Comparison of ENCODE assay signal across 1 cellular context in genomic region chr17:50219939-50220465, GRCh38.
A peak's percentile ranks its signal among the peaks of the same experiment; 100 is the strongest.
TF ChIP-seq lines count a peak whose summit lies in the region.

No MANE protein-coding gene starts in this region.

TF ChIP-seq in HepG2, 621 proteins besides CTCF, POLR2A, EP300 and RAD21 (continued from another document and continues in another):
- TF ChIP-seq, protein P1, sequence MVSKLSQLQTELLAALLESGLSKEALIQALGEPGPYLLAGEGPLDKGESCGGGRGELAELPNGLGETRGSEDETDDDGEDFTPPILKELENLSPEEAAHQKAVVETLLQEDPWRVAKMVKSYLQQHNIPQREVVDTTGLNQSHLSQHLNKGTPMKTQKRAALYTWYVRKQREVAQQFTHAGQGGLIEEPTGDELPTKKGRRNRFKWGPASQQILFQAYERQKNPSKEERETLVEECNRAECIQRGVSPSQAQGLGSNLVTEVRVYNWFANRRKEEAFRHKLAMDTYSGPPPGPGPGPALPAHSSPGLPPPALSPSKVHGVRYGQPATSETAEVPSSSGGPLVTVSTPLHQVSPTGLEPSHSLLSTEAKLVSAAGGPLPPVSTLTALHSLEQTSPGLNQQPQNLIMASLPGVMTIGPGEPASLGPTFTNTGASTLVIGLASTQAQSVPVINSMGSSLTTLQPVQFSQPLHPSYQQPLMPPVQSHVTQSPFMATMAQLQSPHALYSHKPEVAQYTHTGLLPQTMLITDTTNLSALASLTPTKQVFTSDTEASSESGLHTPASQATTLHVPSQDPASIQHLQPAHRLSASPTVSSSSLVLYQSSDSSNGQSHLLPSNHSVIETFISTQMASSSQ (IDR thresholded peaks at IDR 0.05; ENCODE audit: low read depth): no peak
- TF ChIP-seq, protein P1 (CRISPR knock-in tag; IDR thresholded peaks at IDR 0.05; ENCODE audit: borderline replicate concordance): no peak
- TF ChIP-seq SAP130 (CRISPR knock-in tag; IDR thresholded peaks at IDR 0.05; ENCODE audit: low read depth) (0 out of 2 replicates have a peak, but pooled peaks have one; percentile 37), TARDBP (CRISPR knock-in tag; IDR thresholded peaks at IDR 0.05) (no peak), ZNF556 (CRISPR knock-in tag; IDR thresholded peaks at IDR 0.05; ENCODE audit: borderline replicate concordance) (no peak), ARHGAP35 (CRISPR knock-in tag; IDR thresholded peaks at IDR 0.05; ENCODE audit: borderline replicate concordance) (no peak), ISL2 (CRISPR knock-in tag; IDR thresholded peaks at IDR 0.05) (no peak), ZNF335 (CRISPR knock-in tag; IDR thresholded peaks at IDR 0.05) (no peak), ZNF180 (CRISPR knock-in tag; IDR thresholded peaks at IDR 0.05; ENCODE audit: borderline replicate concordance, low read depth) (no peak), KAT2B (IDR thresholded peaks at IDR 0.05; ENCODE audit: borderline replicate concordance, low read depth, low read length) (no peak), REPIN1 (CRISPR knock-in tag; IDR thresholded peaks at IDR 0.05; ENCODE audit: borderline replicate concordance, low read depth) (no peak; the same call in 1 of the 2 replicates), PREB (CRISPR knock-in tag; IDR thresholded peaks at IDR 0.05) (no peak), ZNF577 (CRISPR knock-in tag; IDR thresholded peaks at IDR 0.05; ENCODE audit: borderline replicate concordance, low read depth) (no peak), DDIT3 (CRISPR knock-in tag; IDR thresholded peaks at IDR 0.05) (no peak), ZNF512 (CRISPR knock-in tag; IDR thresholded peaks at IDR 0.05) (no peak), GABPB1 (CRISPR knock-in tag; IDR thresholded peaks at IDR 0.05) (no peak), ZNF609 (CRISPR knock-in tag; IDR thresholded peaks at IDR 0.05; ENCODE audit: borderline replicate concordance) (no peak), MXI1 (IDR thresholded peaks at IDR 0.05; ENCODE audit: borderline replicate concordance, low read depth, low read length) (no peak), ZNF124 (CRISPR knock-in tag; IDR thresholded peaks at IDR 0.05) (no peak), ZNF543 (CRISPR knock-in tag; IDR thresholded peaks at IDR 0.05) (no peak), GTF2F1 (IDR thresholded peaks at IDR 0.05; ENCODE audit: low read length) (no peak), SP4 (CRISPR knock-in tag; IDR thresholded peaks at IDR 0.05) (no peak), ZNF530 (CRISPR knock-in tag; IDR thresholded peaks at IDR 0.05; ENCODE audit: low read depth) (no peak), NFYB (CRISPR knock-in tag; IDR thresholded peaks at IDR 0.05) (0 out of 2 replicates have a peak, but pooled peaks have one; percentile 17), ZNF207 (IDR thresholded peaks at IDR 0.05; ENCODE audit: borderline replicate concordance) (no peak), TBL1XR1 (IDR thresholded peaks at IDR 0.05; ENCODE audit: borderline replicate concordance, low read length, partially characterized antibody) (no peak), ZNF772 (CRISPR knock-in tag; IDR thresholded peaks at IDR 0.05) (no peak), ZBTB1 (CRISPR knock-in tag; IDR thresholded peaks at IDR 0.05; ENCODE audit: borderline replicate concordance) (no peak), TGIF2 (CRISPR knock-in tag; IDR thresholded peaks at IDR 0.05) (no peak), ATF7-NPFF (CRISPR knock-in tag; IDR thresholded peaks at IDR 0.05; ENCODE audit: low read depth) (no peak), ZNF432 (CRISPR knock-in tag; IDR thresholded peaks at IDR 0.05; ENCODE audit: borderline replicate concordance) (no peak), ZNF788 (CRISPR knock-in tag; IDR thresholded peaks at IDR 0.05; ENCODE audit: borderline replicate concordance) (no peak), PITX1 (CRISPR knock-in tag; IDR thresholded peaks at IDR 0.05) (peak; percentile 61; the same call in 1 of the 2 replicates), ZBTB21 (CRISPR knock-in tag; IDR thresholded peaks at IDR 0.05) (peak; percentile 39; the same call in 1 of the 2 replicates), ZNF615 (CRISPR knock-in tag; IDR thresholded peaks at IDR 0.05; ENCODE audit: borderline replicate concordance) (no peak), RBM22 (optimal IDR thresholded peaks at IDR 0.05; ENCODE audit: low read length) (no peak), ZMYM4 (CRISPR knock-in tag; IDR thresholded peaks at IDR 0.05) (0 out of 2 replicates have a peak, but pooled peaks have one; percentile 19), ZNF296 (CRISPR knock-in tag; conservative IDR thresholded peaks at IDR 0.05) (0 out of 2 replicates have a peak, but pooled peaks have one; percentile 47), SNRNP70 (IDR thresholded peaks at IDR 0.05; ENCODE audit: low read depth, low read length) (no peak), ATRX (CRISPR knock-in tag; IDR thresholded peaks at IDR 0.05; ENCODE audit: borderline replicate concordance) (no peak), SIX1 (CRISPR knock-in tag; IDR thresholded peaks at IDR 0.05; ENCODE audit: borderline replicate concordance) (no peak), CC2D1A (CRISPR knock-in tag; IDR thresholded peaks at IDR 0.05) (no peak)
- TF ChIP-seq, protein P2, sequence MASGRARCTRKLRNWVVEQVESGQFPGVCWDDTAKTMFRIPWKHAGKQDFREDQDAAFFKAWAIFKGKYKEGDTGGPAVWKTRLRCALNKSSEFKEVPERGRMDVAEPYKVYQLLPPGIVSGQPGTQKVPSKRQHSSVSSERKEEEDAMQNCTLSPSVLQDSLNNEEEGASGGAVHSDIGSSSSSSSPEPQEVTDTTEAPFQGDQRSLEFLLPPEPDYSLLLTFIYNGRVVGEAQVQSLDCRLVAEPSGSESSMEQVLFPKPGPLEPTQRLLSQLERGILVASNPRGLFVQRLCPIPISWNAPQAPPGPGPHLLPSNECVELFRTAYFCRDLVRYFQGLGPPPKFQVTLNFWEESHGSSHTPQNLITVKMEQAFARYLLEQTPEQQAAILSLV (CRISPR knock-in tag; IDR thresholded peaks at IDR 0.05; ENCODE audit: borderline replicate concordance): no peak
- TF ChIP-seq, protein P3, sequence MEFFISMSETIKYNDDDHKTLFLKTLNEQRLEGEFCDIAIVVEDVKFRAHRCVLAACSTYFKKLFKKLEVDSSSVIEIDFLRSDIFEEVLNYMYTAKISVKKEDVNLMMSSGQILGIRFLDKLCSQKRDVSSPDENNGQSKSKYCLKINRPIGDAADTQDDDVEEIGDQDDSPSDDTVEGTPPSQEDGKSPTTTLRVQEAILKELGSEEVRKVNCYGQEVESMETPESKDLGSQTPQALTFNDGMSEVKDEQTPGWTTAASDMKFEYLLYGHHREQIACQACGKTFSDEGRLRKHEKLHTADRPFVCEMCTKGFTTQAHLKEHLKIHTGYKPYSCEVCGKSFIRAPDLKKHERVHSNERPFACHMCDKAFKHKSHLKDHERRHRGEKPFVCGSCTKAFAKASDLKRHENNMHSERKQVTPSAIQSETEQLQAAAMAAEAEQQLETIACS (CRISPR knock-in tag; IDR thresholded peaks at IDR 0.05): no peak
- TF ChIP-seq, protein P4, sequence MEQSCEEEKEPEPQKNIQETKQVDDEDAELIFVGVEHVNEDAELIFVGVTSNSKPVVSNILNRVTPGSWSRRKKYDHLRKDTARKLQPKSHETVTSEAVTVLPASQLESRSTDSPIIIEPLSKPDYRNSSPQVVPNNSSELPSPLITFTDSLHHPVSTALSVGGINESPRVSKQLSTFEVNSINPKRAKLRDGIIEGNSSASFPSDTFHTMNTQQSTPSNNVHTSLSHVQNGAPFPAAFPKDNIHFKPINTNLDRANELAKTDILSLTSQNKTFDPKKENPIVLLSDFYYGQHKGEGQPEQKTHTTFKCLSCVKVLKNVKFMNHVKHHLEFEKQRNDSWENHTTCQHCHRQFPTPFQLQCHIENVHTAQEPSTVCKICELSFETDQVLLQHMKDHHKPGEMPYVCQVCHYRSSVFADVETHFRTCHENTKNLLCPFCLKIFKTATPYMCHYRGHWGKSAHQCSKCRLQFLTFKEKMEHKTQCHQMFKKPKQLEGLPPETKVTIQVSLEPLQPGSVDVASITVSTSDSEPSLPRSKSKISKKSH (CRISPR knock-in tag; IDR thresholded peaks at IDR 0.05; ENCODE audit: borderline replicate concordance): no peak
- TF ChIP-seq, protein P5, sequence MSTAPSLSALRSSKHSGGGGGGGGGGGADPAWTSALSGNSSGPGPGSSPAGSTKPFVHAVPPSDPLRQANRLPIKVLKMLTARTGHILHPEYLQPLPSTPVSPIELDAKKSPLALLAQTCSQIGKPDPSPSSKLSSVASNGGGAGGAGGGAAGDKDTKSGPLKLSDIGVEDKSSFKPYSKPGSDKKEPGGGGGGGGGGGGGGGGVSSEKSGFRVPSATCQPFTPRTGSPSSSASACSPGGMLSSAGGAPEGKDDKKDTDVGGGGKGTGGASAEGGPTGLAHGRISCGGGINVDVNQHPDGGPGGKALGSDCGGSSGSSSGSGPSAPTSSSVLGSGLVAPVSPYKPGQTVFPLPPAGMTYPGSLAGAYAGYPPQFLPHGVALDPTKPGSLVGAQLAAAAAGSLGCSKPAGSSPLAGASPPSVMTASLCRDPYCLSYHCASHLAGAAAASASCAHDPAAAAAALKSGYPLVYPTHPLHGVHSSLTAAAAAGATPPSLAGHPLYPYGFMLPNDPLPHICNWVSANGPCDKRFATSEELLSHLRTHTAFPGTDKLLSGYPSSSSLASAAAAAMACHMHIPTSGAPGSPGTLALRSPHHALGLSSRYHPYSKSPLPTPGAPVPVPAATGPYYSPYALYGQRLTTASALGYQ (CRISPR knock-in tag; IDR thresholded peaks at IDR 0.05): no peak
- TF ChIP-seq, protein P6, sequence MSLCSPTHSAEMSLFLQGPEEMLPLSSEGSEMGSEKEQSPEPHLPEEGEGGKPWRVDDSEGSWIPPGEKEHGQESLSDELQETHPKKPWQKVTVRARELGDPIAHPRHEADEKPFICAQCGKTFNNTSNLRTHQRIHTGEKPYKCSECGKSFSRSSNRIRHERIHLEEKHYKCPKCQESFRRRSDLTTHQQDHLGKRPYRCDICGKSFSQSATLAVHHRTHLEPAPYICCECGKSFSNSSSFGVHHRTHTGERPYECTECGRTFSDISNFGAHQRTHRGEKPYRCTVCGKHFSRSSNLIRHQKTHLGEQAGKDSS (CRISPR knock-in tag; IDR thresholded peaks at IDR 0.05; ENCODE audit: borderline replicate concordance, low read depth): no peak
